Comparison of ENCODE assay signal across 19 cellular contexts in the genomic region with DNA sequence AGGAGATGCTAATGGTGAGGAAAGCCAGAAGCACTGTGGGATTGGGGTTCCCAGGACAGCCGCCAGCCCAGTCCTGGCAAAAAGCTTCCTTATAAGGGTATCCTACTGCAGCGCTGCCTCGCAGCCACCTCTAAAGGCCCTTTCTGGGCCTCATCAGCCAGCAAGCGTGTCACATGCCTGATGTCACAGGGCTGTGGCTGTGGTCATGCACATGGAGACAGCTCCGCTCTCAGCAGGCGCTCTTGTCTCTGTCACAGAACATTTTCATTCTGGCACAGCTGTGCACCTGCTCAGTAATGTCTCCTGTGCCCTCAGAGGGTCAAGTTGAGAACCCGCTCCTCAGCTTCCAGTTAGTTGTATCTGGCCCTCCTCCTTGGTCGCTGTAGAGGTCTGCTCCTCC. TPM values are rescaled to one million over a fixed set of nuclear protein-coding genes. Genes with fewer than 3 reads are reported as not detected.
DNase-seq lines count a peak whose midpoint lies in the region; ATAC-seq and TF ChIP-seq lines count a peak whose summit lies in the region.
"Had no signal": no experiment of that assay in that cellular context is flagged by ENCODE, and none has a peak within 500 bp of the region (broad histone marks: within the 10 kb centered on the region; RNA-seq: fewer than 3 reads in every experiment).

No MANE protein-coding gene starts in this region.

- DNase-seq in Ammon's horn (ENCODE audit: low spot score) (peak; percentile 74), left ventricle myocardium inferior (peak; percentile 60), posterior vena cava (ENCODE audit: low spot score) (peak; percentile 58), erythroblast (lab: John Stamatoyannopoulos, UW) (no peak)
- peak; percentile 39 for DNase-seq in activated CD8-positive, alpha-beta T cell treated with anti-CD3 and anti-CD28 coated beads for 36 hours
- DNase-seq: activated CD8-positive, alpha-beta memory T cell treated with anti-CD3 and anti-CD28 coated beads, Interleukin-2, amount 50 U/mL, for 48 hours; activated naive CD4-positive, alpha-beta T cell treated with anti-CD3 and anti-CD28 coated beads, Interleukin-2, amount 10 ng/mL, durations not matched to agents 7 days and 5 days; CD8-positive, alpha-beta memory T cell; effector CD8-positive, alpha-beta T cell; H7; natural killer cell; NCI-H226; stimulated activated CD4-positive, alpha-beta T cell treated with anti-CD3 and anti-CD28 coated beads, Interleukin-4, amount 100 ng/mL, for 1 hour; stimulated activated CD8-positive, alpha-beta memory T cell treated with anti-CD3 and anti-CD28 coated beads, Interleukin-4, amount 100 ng/mL, for 48 hours; T-helper 17 cell had no signal

- H3K4me3 Mint-ChIP-seq in activated CD8-positive, alpha-beta T cell treated with anti-CD3 and anti-CD28 coated beads for 36 hours = no peak overlapping the region
- H3K4me3 Mint-ChIP-seq: activated naive CD4-positive, alpha-beta T cell treated with anti-CD3 and anti-CD28 coated beads, Interleukin-2, amount 10 ng/mL, durations not matched to agents 7 days and 5 days; CD8-positive, alpha-beta memory T cell; natural killer cell; T-helper 17 cell had no signal

- H3K27me3 ChIP-seq in left ventricle myocardium inferior (ENCODE audit: low read depth) = peaks cover 19% of the 10 kb centered on the region
- H3K27me3 ChIP-seq: right lobe of liver had no signal

- POLR2A ChIA-PET in activated CD8-positive, alpha-beta T cell treated with anti-CD3 and anti-CD28 coated beads for 36 hours (lab: Charles Lee) = interaction anchor here (1.1 kb wide), 1 partner anchor 12 kb away, joined by 3 read pairs; no protein-coding TSS in a partner anchor

- H3K4me1 Mint-ChIP-seq in activated CD8-positive, alpha-beta T cell treated with anti-CD3 and anti-CD28 coated beads for 36 hours (ENCODE audit: low read depth) = peaks cover 4% of the 10 kb centered on the region

- H3K9me3 Mint-ChIP-seq in activated CD8-positive, alpha-beta T cell treated with anti-CD3 and anti-CD28 coated beads for 36 hours = no peaks in the 10 kb centered on the region
- H3K9me3 Mint-ChIP-seq: activated naive CD4-positive, alpha-beta T cell treated with anti-CD3 and anti-CD28 coated beads, Interleukin-2, amount 10 ng/mL, durations not matched to agents 7 days and 5 days; CD8-positive, alpha-beta memory T cell; natural killer cell had no signal

- intact Hi-C loops in activated CD8-positive, alpha-beta T cell treated with anti-CD3 and anti-CD28 coated beads for 36 hours (cut with micrococcal nuclease) = no loop called here
- intact Hi-C loops in left ventricle myocardium inferior (cut with micrococcal nuclease) (no loop called here), posterior vena cava (cut with DNase I) (no loop called here)

- H3K36me3 Mint-ChIP-seq in activated CD8-positive, alpha-beta T cell treated with anti-CD3 and anti-CD28 coated beads for 36 hours (ENCODE audit: low read depth) = no peaks in the 10 kb centered on the region
- H3K36me3 Mint-ChIP-seq: activated naive CD4-positive, alpha-beta T cell treated with anti-CD3 and anti-CD28 coated beads, Interleukin-2, amount 10 ng/mL, durations not matched to agents 7 days and 5 days; CD8-positive, alpha-beta memory T cell; natural killer cell had no signal

- TF ChIP-seq CTCF in activated CD8-positive, alpha-beta T cell treated with anti-CD3 and anti-CD28 coated beads for 36 hours (IDR thresholded peaks at IDR 0.05) = no peak
- TF ChIP-seq CTCF in left ventricle myocardium inferior (IDR thresholded peaks at IDR 0.05; ENCODE audit: borderline replicate concordance) = no peak

- peak overlapping the region; percentile 76 for H3K27ac ChIP-seq in left ventricle myocardium inferior (replicated peaks)
- H3K27ac ChIP-seq: right lobe of liver had no signal

- H3K9me3 ChIP-seq in left ventricle myocardium inferior (replicated peaks) = no peaks in the 10 kb centered on the region
- H3K9me3 ChIP-seq: right lobe of liver had no signal

- H3K36me3 ChIP-seq in left ventricle myocardium inferior = no peaks in the 10 kb centered on the region
- H3K36me3 ChIP-seq: right lobe of liver had no signal

- CTCF ChIA-PET in activated CD8-positive, alpha-beta T cell treated with anti-CD3 and anti-CD28 coated beads for 36 hours (lab: Charles Lee) = interaction anchor here (0.9 to 2.8 kb wide), 4 partner anchors 15 to 51 kb away, joined by 3 to 7 read pairs (median 4); no protein-coding TSS in a partner anchor

- peaks cover 3% of the 10 kb centered on the region for H3K27me3 Mint-ChIP-seq in activated CD8-positive, alpha-beta T cell treated with anti-CD3 and anti-CD28 coated beads for 36 hours

- H3K4me3 ChIP-seq in left ventricle myocardium inferior = no peak overlapping the region
- H3K4me3 ChIP-seq: right lobe of liver had no signal

- H3K27ac Mint-ChIP-seq in activated CD8-positive, alpha-beta T cell treated with anti-CD3 and anti-CD28 coated beads for 36 hours = no peak overlapping the region
- H3K27ac Mint-ChIP-seq: activated naive CD4-positive, alpha-beta T cell treated with anti-CD3 and anti-CD28 coated beads, Interleukin-2, amount 10 ng/mL, durations not matched to agents 7 days and 5 days; CD8-positive, alpha-beta memory T cell; natural killer cell; T-helper 17 cell had no signal

- no peak for TF ChIP-seq POLR2A in erythroblast (IDR thresholded peaks at IDR 0.05; ENCODE audit: low read length)

- ATAC-seq in activated CD8-positive, alpha-beta T cell treated with anti-CD3 and anti-CD28 coated beads for 36 hours = peak; percentile 48
- ATAC-seq in GM21528 (IDR thresholded peaks at IDR 0.05; ENCODE audit: low FRiP score, unreplicated experiment) = no peak
- ATAC-seq in GM21576 (IDR thresholded peaks at IDR 0.05; ENCODE audit: unreplicated experiment) = no peak
- ATAC-seq in HG03159 (IDR thresholded peaks at IDR 0.05; ENCODE audit: unreplicated experiment) = no peak
- ATAC-seq: natural killer cell, T-helper 17 cell had no signal

- H3K4me1 ChIP-seq in left ventricle myocardium inferior = peaks cover 9% of the 10 kb centered on the region
- H3K4me1 ChIP-seq: right lobe of liver had no signal

RNA-seq across cellular contexts. Expression of gene MAL, which starts 17.7 kb away (rescaled TPM):
- 10 to 100 TPM; 54.0 to 59.2 TPM for total RNA-seq in activated CD8-positive, alpha-beta T cell treated with anti-CD3 and anti-CD28 coated beads for 36 hours
- total RNA-seq in left ventricle myocardium inferior (4.4 TPM), posterior vena cava (1 to 10 TPM; 1.0 to 1.6 TPM)

Comparison
In these comparisons a context has a peak if more than half of its experiments do, and no peak if none do; other contexts are left out.
1. DNase-seq: peak in Ammon's horn (single experiment), activated CD8-positive, alpha-beta T cell treated with anti-CD3 and anti-CD28 coated beads for 36 hours (single experiment), left ventricle myocardium inferior (single experiment) and posterior vena cava (single experiment); none in erythroblast (0 of 2).
2. RNA of gene MAL, which starts 17.7 kb away (total RNA-seq): 54.0 to 59.2 TPM in activated CD8-positive, alpha-beta T cell treated with anti-CD3 and anti-CD28 coated beads for 36 hours; 4.4 TPM in left ventricle myocardium inferior (single experiment) and 1.0 to 1.6 TPM in posterior vena cava; every median in the first group is over 10 times any median in the second.